8 cellular contexts compared by ENCODE assay signal in genomic region chr5:174951151-174951780, GRCh38.
DNase-seq lines count a peak whose midpoint lies in the region; ATAC-seq and TF ChIP-seq lines count a peak whose summit lies in the region.

No MANE protein-coding gene starts in this region.

- intact Hi-C loops in left lung (cut with DNase I), result loop anchor here in 1 of 2 donors (5.0 kb wide), 1 partner anchor 491 kb away; the partner anchor contains the start of gene DRD1

- H3K4me1 ChIP-seq in left lung, result no peaks in the 10 kb centered on the region

- H3K27me3 Mint-ChIP-seq in WTC11 (ENCODE audit: low read depth) (no peaks in the 10 kb centered on the region), chondrocyte (ENCODE audit: low read depth) (peaks cover 35% of the 10 kb centered on the region)

- ATAC-seq in HG02981 (IDR thresholded peaks at IDR 0.05; ENCODE audit: unreplicated experiment) (peak; percentile 85), WTC11 (peak; percentile 94), left lung (peak; percentile 96), HG02623 (IDR thresholded peaks at IDR 0.05; ENCODE audit: unreplicated experiment) (no peak)

- H3K36me3 Mint-ChIP-seq in WTC11 (no peaks in the 10 kb centered on the region), chondrocyte (ENCODE audit: low read depth) (no peaks in the 10 kb centered on the region)

- no peaks in the 10 kb centered on the region for H3K9me3 Mint-ChIP-seq in WTC11
- H3K9me3 Mint-ChIP-seq in chondrocyte (ENCODE audit: low read depth), result no peaks in the 10 kb centered on the region

- H3K4me1 Mint-ChIP-seq in WTC11, result no peaks in the 10 kb centered on the region
- no peaks in the 10 kb centered on the region for H3K4me1 Mint-ChIP-seq in chondrocyte (ENCODE audit: low read depth)

- H3K4me3 ChIP-seq in GM12865 (ENCODE audit: low read depth, low read length) (no peak overlapping the region), left lung (no peak overlapping the region)

- H3K27me3 ChIP-seq in left lung, result peaks cover 0 to 12% of the 10 kb centered on the region in 2 donors

- POLR2A ChIA-PET in WTC11 (lab: Charles Lee), result no interaction called here

- H3K4me3 Mint-ChIP-seq in WTC11 (no peak overlapping the region), chondrocyte (ENCODE audit: unreplicated experiment) (no peak overlapping the region)

- H3K36me3 ChIP-seq in left lung, result no peaks in the 10 kb centered on the region

- TF ChIP-seq CTCF in GM12865 (IDR thresholded peaks at IDR 0.05; ENCODE audit: insufficient read depth, low read depth, low read length, missing control alignments) (peak; percentile 88), WTC11 (IDR thresholded peaks at IDR 0.05) (peak; percentile 91), chondrocyte (IDR thresholded peaks at IDR 0.05) (peak; percentile 88), left lung (IDR thresholded peaks at IDR 0.05) (peak; percentile 75 to 77)

- DNase-seq in GM12865 (ENCODE audit: low read depth) (peak; percentile 75), NCI-H2196 (lab: John Stamatoyannopoulos, UW; ENCODE audit: unreplicated experiment) (peak; percentile 73), WTC11 (ENCODE audit: low spot score) (peak; percentile 66), chondrocyte (ENCODE audit: low spot score) (no peak), left lung (peak in 1 of 2 donors; percentile 40)
- DNase-seq in stimulated activated CD4-positive, alpha-beta T cell treated with anti-CD3 and anti-CD28 coated beads, TNF-alpha, amount 100 ng/mL, for 4 hours (ENCODE audit: low read depth in 3 of 3), result peak in 2 of 3 experiments; percentile 23 to 40

- CTCF ChIA-PET in WTC11 (lab: Charles Lee), result interaction anchor here (0.5 to 2.1 kb wide), 12 partner anchors 9 to 515 kb away, joined by 3 to 10 read pairs (median 4); partner anchors contain the start of gene DRD1

- no peak overlapping the region for H3K27ac Mint-ChIP-seq in WTC11
- H3K27ac Mint-ChIP-seq in chondrocyte (ENCODE audit: unreplicated experiment), result no peak overlapping the region

- no peak overlapping the region for H3K27ac ChIP-seq in left lung

- H3K9me3 ChIP-seq in left lung, result no peaks in the 10 kb centered on the region

TF ChIP-seq in WTC11, 78 proteins besides CTCF, POLR2A, EP300 and RAD21 (continues in another document):
- TF ChIP-seq ZNF671 (CRISPR knock-in tag; IDR thresholded peaks at IDR 0.05), result no peak
- no peak for TF ChIP-seq SOX15 (CRISPR knock-in tag; IDR thresholded peaks at IDR 0.05)
- no peak for TF ChIP-seq ZNF532 (CRISPR knock-in tag; IDR thresholded peaks at IDR 0.05; ENCODE audit: borderline replicate concordance)
- TF ChIP-seq FOXP1 (CRISPR knock-in tag; IDR thresholded peaks at IDR 0.05; ENCODE audit: borderline replicate concordance), result no peak
- TF ChIP-seq KAT7 (CRISPR knock-in tag; IDR thresholded peaks at IDR 0.05; ENCODE audit: borderline replicate concordance), result no peak
- TF ChIP-seq, protein P1, sequence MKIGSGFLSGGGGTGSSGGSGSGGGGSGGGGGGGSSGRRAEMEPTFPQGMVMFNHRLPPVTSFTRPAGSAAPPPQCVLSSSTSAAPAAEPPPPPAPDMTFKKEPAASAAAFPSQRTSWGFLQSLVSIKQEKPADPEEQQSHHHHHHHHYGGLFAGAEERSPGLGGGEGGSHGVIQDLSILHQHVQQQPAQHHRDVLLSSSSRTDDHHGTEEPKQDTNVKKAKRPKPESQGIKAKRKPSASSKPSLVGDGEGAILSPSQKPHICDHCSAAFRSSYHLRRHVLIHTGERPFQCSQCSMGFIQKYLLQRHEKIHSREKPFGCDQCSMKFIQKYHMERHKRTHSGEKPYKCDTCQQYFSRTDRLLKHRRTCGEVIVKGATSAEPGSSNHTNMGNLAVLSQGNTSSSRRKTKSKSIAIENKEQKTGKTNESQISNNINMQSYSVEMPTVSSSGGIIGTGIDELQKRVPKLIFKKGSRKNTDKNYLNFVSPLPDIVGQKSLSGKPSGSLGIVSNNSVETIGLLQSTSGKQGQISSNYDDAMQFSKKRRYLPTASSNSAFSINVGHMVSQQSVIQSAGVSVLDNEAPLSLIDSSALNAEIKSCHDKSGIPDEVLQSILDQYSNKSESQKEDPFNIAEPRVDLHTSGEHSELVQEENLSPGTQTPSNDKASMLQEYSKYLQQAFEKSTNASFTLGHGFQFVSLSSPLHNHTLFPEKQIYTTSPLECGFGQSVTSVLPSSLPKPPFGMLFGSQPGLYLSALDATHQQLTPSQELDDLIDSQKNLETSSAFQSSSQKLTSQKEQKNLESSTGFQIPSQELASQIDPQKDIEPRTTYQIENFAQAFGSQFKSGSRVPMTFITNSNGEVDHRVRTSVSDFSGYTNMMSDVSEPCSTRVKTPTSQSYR (CRISPR knock-in tag; IDR thresholded peaks at IDR 0.05), result no peak
- TF ChIP-seq HMGA2 (CRISPR knock-in tag; IDR thresholded peaks at IDR 0.05), result no peak
- TF ChIP-seq, protein P2, sequence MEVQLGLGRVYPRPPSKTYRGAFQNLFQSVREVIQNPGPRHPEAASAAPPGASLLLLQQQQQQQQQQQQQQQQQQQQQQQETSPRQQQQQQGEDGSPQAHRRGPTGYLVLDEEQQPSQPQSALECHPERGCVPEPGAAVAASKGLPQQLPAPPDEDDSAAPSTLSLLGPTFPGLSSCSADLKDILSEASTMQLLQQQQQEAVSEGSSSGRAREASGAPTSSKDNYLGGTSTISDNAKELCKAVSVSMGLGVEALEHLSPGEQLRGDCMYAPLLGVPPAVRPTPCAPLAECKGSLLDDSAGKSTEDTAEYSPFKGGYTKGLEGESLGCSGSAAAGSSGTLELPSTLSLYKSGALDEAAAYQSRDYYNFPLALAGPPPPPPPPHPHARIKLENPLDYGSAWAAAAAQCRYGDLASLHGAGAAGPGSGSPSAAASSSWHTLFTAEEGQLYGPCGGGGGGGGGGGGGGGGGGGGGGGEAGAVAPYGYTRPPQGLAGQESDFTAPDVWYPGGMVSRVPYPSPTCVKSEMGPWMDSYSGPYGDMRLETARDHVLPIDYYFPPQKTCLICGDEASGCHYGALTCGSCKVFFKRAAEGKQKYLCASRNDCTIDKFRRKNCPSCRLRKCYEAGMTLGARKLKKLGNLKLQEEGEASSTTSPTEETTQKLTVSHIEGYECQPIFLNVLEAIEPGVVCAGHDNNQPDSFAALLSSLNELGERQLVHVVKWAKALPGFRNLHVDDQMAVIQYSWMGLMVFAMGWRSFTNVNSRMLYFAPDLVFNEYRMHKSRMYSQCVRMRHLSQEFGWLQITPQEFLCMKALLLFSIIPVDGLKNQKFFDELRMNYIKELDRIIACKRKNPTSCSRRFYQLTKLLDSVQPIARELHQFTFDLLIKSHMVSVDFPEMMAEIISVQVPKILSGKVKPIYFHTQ (CRISPR knock-in tag; IDR thresholded peaks at IDR 0.05), result no peak
- TF ChIP-seq JUN (CRISPR knock-in tag; IDR thresholded peaks at IDR 0.05), result no peak
- no peak for TF ChIP-seq RELA (CRISPR knock-in tag; IDR thresholded peaks at IDR 0.05; ENCODE audit: borderline replicate concordance)
- TF ChIP-seq, protein P3, sequence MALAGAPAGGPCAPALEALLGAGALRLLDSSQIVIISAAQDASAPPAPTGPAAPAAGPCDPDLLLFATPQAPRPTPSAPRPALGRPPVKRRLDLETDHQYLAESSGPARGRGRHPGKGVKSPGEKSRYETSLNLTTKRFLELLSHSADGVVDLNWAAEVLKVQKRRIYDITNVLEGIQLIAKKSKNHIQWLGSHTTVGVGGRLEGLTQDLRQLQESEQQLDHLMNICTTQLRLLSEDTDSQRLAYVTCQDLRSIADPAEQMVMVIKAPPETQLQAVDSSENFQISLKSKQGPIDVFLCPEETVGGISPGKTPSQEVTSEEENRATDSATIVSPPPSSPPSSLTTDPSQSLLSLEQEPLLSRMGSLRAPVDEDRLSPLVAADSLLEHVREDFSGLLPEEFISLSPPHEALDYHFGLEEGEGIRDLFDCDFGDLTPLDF (CRISPR knock-in tag; IDR thresholded peaks at IDR 0.05), result no peak
- TF ChIP-seq ZBTB21 (CRISPR knock-in tag; IDR thresholded peaks at IDR 0.05; ENCODE audit: borderline replicate concordance), result no peak
- TF ChIP-seq ZSCAN18 (CRISPR knock-in tag; IDR thresholded peaks at IDR 0.05), result no peak
